7 cellular contexts compared by ENCODE assay signal in genomic region chr9:35689351-35689600, GRCh38. TPM values are rescaled to one million over a fixed set of nuclear protein-coding genes. Genes with fewer than 3 reads are reported as not detected.
DNase-seq lines count a peak whose midpoint lies in the region; ATAC-seq and TF ChIP-seq lines count a peak whose summit lies in the region.
"Had no signal": no experiment of that assay in that cellular context is flagged by ENCODE, and none has a peak within 500 bp of the region (broad histone marks: within the 10 kb centered on the region; RNA-seq: fewer than 3 reads in every experiment).

No MANE protein-coding gene starts in this region.

- H3K4me3 Mint-ChIP-seq in T-helper 2 cell treated with Interferon-gamma antibody and Interleukin-4, amounts not matched to agents 5 μg/mL and 100 μg/mL, for 36 hours: peak overlapping the region; percentile 45

- H3K4me3 ChIP-seq in gastroesophageal sphincter (peak overlapping the region; percentile 79 to 81), suprapubic skin (peak overlapping the region; percentile 65)

- H3K36me3 ChIP-seq in gastroesophageal sphincter (peaks cover 0 to 43% of the 10 kb centered on the region in 2 donors), suprapubic skin (peaks cover 14% of the 10 kb centered on the region)

- H3K4me1 ChIP-seq in gastroesophageal sphincter (peaks cover 0 to 55% (median 0%) of the 10 kb centered on the region in 3 donors), suprapubic skin (peaks cover 20% of the 10 kb centered on the region)

- no peaks in the 10 kb centered on the region for H3K27me3 Mint-ChIP-seq in T-helper 2 cell treated with Interferon-gamma antibody and Interleukin-4, amounts not matched to agents 5 μg/mL and 100 μg/mL, for 36 hours (ENCODE audit: low read depth)

- H3K27ac Mint-ChIP-seq in T-helper 2 cell treated with Interferon-gamma antibody and Interleukin-4, amounts not matched to agents 5 μg/mL and 100 μg/mL, for 36 hours: no peak overlapping the region

- no peak for TF ChIP-seq POLR2A in gastroesophageal sphincter (IDR thresholded peaks at IDR 0.05)
- no peak for TF ChIP-seq POLR2A in suprapubic skin (IDR thresholded peaks at IDR 0.05)

- TF ChIP-seq EP300 in gastroesophageal sphincter (IDR thresholded peaks at IDR 0.05) (no peak), suprapubic skin (IDR thresholded peaks at IDR 0.05) (no peak)

- peaks cover 13% of the 10 kb centered on the region for H3K4me1 Mint-ChIP-seq in T-helper 2 cell treated with Interferon-gamma antibody and Interleukin-4, amounts not matched to agents 5 μg/mL and 100 μg/mL, for 36 hours (ENCODE audit: low read depth)

- H3K9me3 ChIP-seq in gastroesophageal sphincter (no peaks in the 10 kb centered on the region), suprapubic skin (no peaks in the 10 kb centered on the region)

- H3K27ac ChIP-seq in gastroesophageal sphincter (peak overlapping the region; percentile 96 to 99 (median 98)), suprapubic skin (peak overlapping the region; percentile 84)

- TF ChIP-seq CTCF in gastroesophageal sphincter (IDR thresholded peaks at IDR 0.05): no peak
- no peak for TF ChIP-seq CTCF in suprapubic skin (IDR thresholded peaks at IDR 0.05)

- WGBS in gastroesophageal sphincter (ENCODE audit: low coverage in 1 of 2), 2 donors: 17 to 18% methylated on average over 5 to 6 of the region's 7 CpGs
- WGBS in suprapubic skin: 78% methylated on average over 7 of the region's 7 CpGs

- H3K36me3 Mint-ChIP-seq in T-helper 2 cell treated with Interferon-gamma antibody and Interleukin-4, amounts not matched to agents 5 μg/mL and 100 μg/mL, for 36 hours (ENCODE audit: low read depth): no peaks in the 10 kb centered on the region

- no peak for DNase-seq in T-helper 2 cell treated with Interferon-gamma antibody and Interleukin-4, amounts not matched to agents 5 μg/mL and 100 μg/mL, for 36 hours (ENCODE audit: low spot score)
- no peak for DNase-seq in T-helper 2 cell
- no peak for DNase-seq in suprapubic skin (ENCODE audit: low spot score in 2 of 2)
- DNase-seq in NCI-H2196 treated with DMSO at 0.1 percent for 48 hours (lab: John Stamatoyannopoulos, UW; ENCODE audit: unreplicated experiment): no peak
- DNase-seq in ecto neural progenitor cell (ENCODE audit: low spot score): no peak
- DNase-seq: SHP77 had no signal

- ATAC-seq in gastroesophageal sphincter: no peak

- H3K9me3 Mint-ChIP-seq in T-helper 2 cell treated with Interferon-gamma antibody and Interleukin-4, amounts not matched to agents 5 μg/mL and 100 μg/mL, for 36 hours: no peaks in the 10 kb centered on the region

- no peaks in the 10 kb centered on the region for H3K27me3 ChIP-seq in gastroesophageal sphincter
- no peaks in the 10 kb centered on the region for H3K27me3 ChIP-seq in suprapubic skin

RNA-seq across cellular contexts. Expression of gene TPM2, which starts 0.4 kb away (rescaled TPM):
- total RNA-seq in gastroesophageal sphincter: over 10,000 TPM in 3 of 4 donors, 1,000 to 10,000 TPM in 1; 7,572 to 13,568 (median 12,084) TPM
- 100 to 1,000 TPM in 1 of 4 donors, 10 to 100 TPM in 3; 40.6 to 105 (median 56.7) TPM for total RNA-seq in suprapubic skin

RNA-seq across cellular contexts. Expression of gene CA9, which starts 15.5 kb away (rescaled TPM):
- total RNA-seq in gastroesophageal sphincter: 1 to 10 TPM in 1 of 4 donors, not detected in 3; 3.9 TPM
- 1 to 10 TPM in 3 of 4 donors, not detected in 1; 2.1 to 5.7 (median 2.8) TPM for total RNA-seq in suprapubic skin

RNA-seq across cellular contexts. Expression of gene ARHGEF39, which starts 24.3 kb away (rescaled TPM):
- 1 to 10 TPM in 2 of 4 donors, under 1 TPM in 2; 0.52 to 2.2 (median 0.81) TPM for total RNA-seq in gastroesophageal sphincter
- total RNA-seq in suprapubic skin: 10 to 100 TPM in 1 of 4 donors, 1 to 10 TPM in 1, under 1 TPM in 2; 0.34 to 11.3 (median 1.9) TPM

RNA-seq across cellular contexts. Expression of gene CCDC107, which starts 31.2 kb away (rescaled TPM):
- total RNA-seq in gastroesophageal sphincter (10 to 100 TPM; 61.9 to 94.2 (median 87.0) TPM), suprapubic skin (10 to 100 TPM in 1 of 4 donors, 1 to 10 TPM in 3; 5.0 to 13.2 (median 9.6) TPM)

RNA-seq across cellular contexts. Expression of gene RMRP, which starts 31.5 kb away (rescaled TPM):
- total RNA-seq in gastroesophageal sphincter (1,000 to 10,000 TPM; 1,650 to 4,855 (median 3,807) TPM), suprapubic skin (over 10,000 TPM in 2 of 4 donors, 1,000 to 10,000 TPM in 2; 1,246 to 15,173 (median 11,383) TPM)

Comparison
In these comparisons a context has a peak if more than half of its experiments do, and no peak if none do; other contexts are left out.
1. RNA of gene TPM2, which starts 0.4 kb away (total RNA-seq): 7,572 to 13,568 TPM in gastroesophageal sphincter; 40.6 to 105 TPM in suprapubic skin; every median in the first group is over 10 times any median in the second.